Comparison of ENCODE assay signal across 14 cellular contexts in genomic region chr2:74291891-74292621, GRCh38. TPM values are rescaled to one million over a fixed set of nuclear protein-coding genes. Genes with fewer than 3 reads are reported as not detected.
DNase-seq lines count a peak whose midpoint lies in the region; TF ChIP-seq lines count a peak whose summit lies in the region.
"Had no signal": no experiment of that assay in that cellular context is flagged by ENCODE, and none has a peak within 500 bp of the region (broad histone marks: within the 10 kb centered on the region; RNA-seq: fewer than 3 reads in every experiment).

No MANE protein-coding gene starts in this region.

- peak; percentile 27 to 40 for DNase-seq in NCI-H446 (lab: John Stamatoyannopoulos, UW)
- no peak for DNase-seq in NCI-H446 treated with DMSO at 0.1 percent for 48 hours (lab: John Stamatoyannopoulos, UW)
- no peak for DNase-seq in Caco-2
- peak; percentile 12 for DNase-seq in brain pericyte (ENCODE audit: low read depth, low spot score)
- no peak for DNase-seq in NCI-H2227 (lab: John Stamatoyannopoulos, UW; ENCODE audit: unreplicated experiment)
- no peak for DNase-seq in foreskin fibroblast
- DNase-seq in mesenchymal stem cell: no peak
- DNase-seq: body of pancreas; mammary epithelial cell; NCI-H1048; NK-92 treated with Interleukin-12 subunit alpha and Interleukin-12 subunit beta, amount 100 ng/mL, for 24 hours had no signal

- no peak overlapping the region for H3K18ac ChIP-seq in mesenchymal stem cell (ENCODE audit: low read depth in 1 of 2, low read length in 2 of 2)

- H3K4me1 ChIP-seq in Caco-2: peaks cover 16% of the 10 kb centered on the region
- H3K4me1 ChIP-seq in mesenchymal stem cell (ENCODE audit: control insufficient read depth, insufficient read depth, low read depth, low read length): peaks cover 1% of the 10 kb centered on the region
- H3K4me1 ChIP-seq: body of pancreas had no signal

- H3K23ac ChIP-seq in mesenchymal stem cell (ENCODE audit: low read length in 2 of 2): no peak overlapping the region

- H3K27me3 ChIP-seq in Caco-2 (replicated peaks; ENCODE audit: control insufficient read depth, insufficient read depth, low read length): no peaks in the 10 kb centered on the region
- H3K27me3 ChIP-seq in mesenchymal stem cell (ENCODE audit: control insufficient read depth in 1 of 2, insufficient read depth in 1 of 2, low read length in 2 of 2): peaks cover 0 to 33% of the 10 kb centered on the region in 2 experiments
- H3K27me3 ChIP-seq: body of pancreas, stomach had no signal

- H2AFZ ChIP-seq in mesenchymal stem cell (ENCODE audit: low read depth, low read length): no peak overlapping the region

- H4K91ac ChIP-seq in mesenchymal stem cell (ENCODE audit: low read length): no peak overlapping the region

- H2BK12ac ChIP-seq in mesenchymal stem cell (ENCODE audit: low read length in 2 of 2): no peak overlapping the region

- H3K4me3 ChIP-seq in Caco-2 (ENCODE audit: low read depth, low read length) (no peak overlapping the region), foreskin fibroblast (ENCODE audit: low read depth in 1 of 2, low read length in 2 of 2) (no peak overlapping the region), mesenchymal stem cell (ENCODE audit: insufficient read depth in 1 of 2, low read depth in 1 of 2, low read length in 2 of 2) (no peak overlapping the region)
- H3K4me3 ChIP-seq: body of pancreas, stomach had no signal

- H3K36me3 ChIP-seq in Caco-2 (ENCODE audit: control insufficient read depth, insufficient read depth, low read length) (no peaks in the 10 kb centered on the region), mesenchymal stem cell (ENCODE audit: control insufficient read depth in 1 of 2, insufficient read depth in 2 of 2, low read depth in 1 of 2, low read length in 2 of 2) (no peaks in the 10 kb centered on the region)
- H3K36me3 ChIP-seq: stomach had no signal

- H3K36me3 Mint-ChIP-seq in Caco-2 (ENCODE audit: insufficient read depth, unreplicated experiment) (no peaks in the 10 kb centered on the region), nephron (ENCODE audit: low read depth) (peaks cover 4% of the 10 kb centered on the region)
- H3K36me3 Mint-ChIP-seq: WTC11 had no signal

- H3K9me3 Mint-ChIP-seq in Caco-2 (ENCODE audit: unreplicated experiment) (no peaks in the 10 kb centered on the region), nephron (no peaks in the 10 kb centered on the region)
- H3K9me3 Mint-ChIP-seq: WTC11 had no signal

- WGBS in mesenchymal stem cell: 94% methylated on average over 5 of the region's 6 CpGs

- H2BK15ac ChIP-seq in mesenchymal stem cell (ENCODE audit: low read depth, poor library complexity, severe bottlenecking): no peak overlapping the region

- no peak overlapping the region for H2AK5ac ChIP-seq in mesenchymal stem cell (ENCODE audit: low read length, severe bottlenecking)

- BruUV-seq in Caco-2 (replicated peaks; lab: Mats Ljungman, UMichigan): no TSS peak

- H3K79me1 ChIP-seq in mesenchymal stem cell (replicated peaks; ENCODE audit: low read length, poor library complexity, severe bottlenecking): no peaks in the 10 kb centered on the region

- no peak overlapping the region for H3K27ac ChIP-seq in mesenchymal stem cell (ENCODE audit: low read length, poor library complexity, severe bottlenecking)
- H3K27ac ChIP-seq: body of pancreas had no signal

- peaks cover 19% of the 10 kb centered on the region for H3K4me1 Mint-ChIP-seq in Caco-2 (ENCODE audit: low read depth, unreplicated experiment)
- H3K4me1 Mint-ChIP-seq in nephron: peaks cover 5% of the 10 kb centered on the region
- H3K4me1 Mint-ChIP-seq: WTC11 had no signal

- POLR2A ChIA-PET in Caco-2 (lab: Charles Lee): no interaction called here

- no peak overlapping the region for H3K4ac ChIP-seq in mesenchymal stem cell (ENCODE audit: low read depth in 1 of 2, low read length in 2 of 2)

- CTCF ChIA-PET in Caco-2 (lab: Charles Lee): interaction anchor here (0.6 to 1.0 kb wide), 3 partner anchors 43 to 295 kb away, joined by 3 to 6 read pairs (median 3); no protein-coding TSS in a partner anchor

- H3K9me3 ChIP-seq in Caco-2 (no peaks in the 10 kb centered on the region), mesenchymal stem cell (ENCODE audit: control insufficient read depth, low read length) (no peaks in the 10 kb centered on the region)
- H3K9me3 ChIP-seq: body of pancreas, stomach had no signal

- no peak overlapping the region for H3K4me3 Mint-ChIP-seq in Caco-2 (ENCODE audit: unreplicated experiment)
- H3K4me3 Mint-ChIP-seq in nephron: no peak overlapping the region
- H3K4me3 Mint-ChIP-seq: WTC11 had no signal

- H3K27ac Mint-ChIP-seq in Caco-2 (ENCODE audit: unreplicated experiment) (peak overlapping the region; percentile 51), nephron (peak overlapping the region; percentile 37 to 48 (median 44))
- H3K27ac Mint-ChIP-seq: WTC11 had no signal

- no peak overlapping the region for H4K8ac ChIP-seq in mesenchymal stem cell (ENCODE audit: low read length)

- no peak overlapping the region for H3K14ac ChIP-seq in mesenchymal stem cell (ENCODE audit: low read length in 2 of 2)

- H2BK5ac ChIP-seq in mesenchymal stem cell (ENCODE audit: low read depth, low read length, poor library complexity, severe bottlenecking): no peak overlapping the region

- H3K9ac ChIP-seq in mesenchymal stem cell (ENCODE audit: low read length): no peak overlapping the region

- no peak overlapping the region for H2BK120ac ChIP-seq in mesenchymal stem cell (ENCODE audit: low read depth, low read length)

- H3K27me3 Mint-ChIP-seq in Caco-2 (ENCODE audit: insufficient read depth, unreplicated experiment) (no peaks in the 10 kb centered on the region), nephron (ENCODE audit: low read depth) (no peaks in the 10 kb centered on the region)

- TF ChIP-seq CTCF in Caco-2 (IDR thresholded peaks at IDR 0.05; ENCODE audit: insufficient read depth in 1 of 2, low read depth in 1 of 2, low read length in 1 of 2, severe bottlenecking in 1 of 2, unreplicated experiment in 1 of 2) (no peak), nephron (IDR thresholded peaks at IDR 0.05; ENCODE audit: unreplicated experiment in 3 of 3) (no peak), foreskin fibroblast (IDR thresholded peaks at IDR 0.05; ENCODE audit: low read depth, low read length) (no peak)

- intact Hi-C loops in Caco-2 (cut with micrococcal nuclease; ENCODE audit: unreplicated experiment): no loop called here

- no peak overlapping the region for H3K4me2 ChIP-seq in mesenchymal stem cell (ENCODE audit: low read length, poor library complexity, severe bottlenecking)

RNA-seq across cellular contexts. Expression of gene SLC4A5, which starts 51.2 kb away (rescaled TPM):
- total RNA-seq in Caco-2 (2022): 1.9 and 2.2 TPM in 2 replicates
- 0.15 TPM for polyA plus RNA-seq in mesenchymal stem cell (2013, experiment 1 of 2)
- polyA plus RNA-seq in mesenchymal stem cell (2013, experiment 2 of 2): 0.10 TPM

Comparison
In these comparisons a context has a peak if more than half of its experiments do, and no peak if none do; other contexts are left out.
1. DNase-seq: peak in NCI-H446 (2 of 2) and brain pericyte (single experiment); none in NCI-H446 treated with DMSO at 0.1 percent for 48 hours (single experiment), Caco-2 (0 of 2), NCI-H2227 (single experiment), foreskin fibroblast (0 of 2) and mesenchymal stem cell (single experiment).